In the genomic region with DNA sequence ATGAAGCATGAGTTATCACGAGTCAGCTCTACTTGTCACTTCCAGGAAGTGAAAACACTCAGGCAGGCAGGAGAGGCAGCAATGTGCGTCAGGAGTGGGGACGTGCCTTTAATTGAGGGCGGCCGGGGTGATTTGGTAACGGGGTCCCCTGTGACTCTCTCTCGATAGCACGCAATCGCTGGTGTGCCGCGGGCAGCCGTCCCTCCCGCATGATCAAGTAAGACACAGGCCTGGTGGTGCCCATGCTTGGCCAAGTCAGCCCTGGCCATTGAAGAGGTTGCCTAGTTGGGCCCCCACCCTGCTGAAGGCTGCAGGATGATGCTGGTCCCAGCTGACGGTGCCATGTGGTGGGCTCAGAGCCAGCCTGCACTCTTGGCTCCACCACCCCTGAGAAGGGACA, we compare ENCODE assay signal across 26 cellular contexts. TPM values are rescaled to one million over a fixed set of nuclear protein-coding genes. Genes with fewer than 3 reads are reported as not detected.
"Had no signal": no experiment of that assay in that cellular context is flagged by ENCODE, and none has a peak within 500 bp of the region (broad histone marks: within the 10 kb centered on the region; RNA-seq: fewer than 3 reads in every experiment).

No MANE protein-coding gene starts in this region.

- H3K9ac ChIP-seq: KMS-11, SK-N-SH had no signal

- DNase-seq: activated CD4-positive, alpha-beta memory T cell treated with anti-CD3 and anti-CD28 coated beads for 36 hours; activated CD4-positive, alpha-beta T cell treated with anti-CD3 and anti-CD28 coated beads, Interleukin-2, amount 10 ng/mL, durations not matched to agents 7 days and 5 days; activated CD4-positive, CD25-positive, alpha-beta regulatory T cell; activated CD8-positive, alpha-beta memory T cell treated with anti-CD3 and anti-CD28 coated beads for 24 hours; activated effector memory CD4-positive, alpha-beta T cell treated with anti-CD3 and anti-CD28 coated beads, Interleukin-2, amount 50 U/mL, for 16 hours; activated naive CD4-positive, alpha-beta T cell treated with anti-CD3 and anti-CD28 coated beads for 36 hours; activated T-cell treated with anti-CD3 and anti-CD28 coated beads, Interleukin-2, amount 50 U/mL, for 4 hours; amygdala; cerebellar nuclear complex; MG63; NCI-H1105; NCI-H1436; NCI-H1694 treated with DMSO at 0.1 percent for 48 hours; NCI-H2029 treated with DMSO at 0.1 percent for 48 hours; NCI-H345; NCI-H510A; NCI-H69; SK-N-SH; T-helper 17 cell; T-helper 9 cell had no signal

- H3K4me1 Mint-ChIP-seq: activated CD4-positive, alpha-beta T cell treated with anti-CD3 and anti-CD28 coated beads, Interleukin-2, amount 10 ng/mL, durations not matched to agents 7 days and 5 days had no signal

- H3K27ac Mint-ChIP-seq: activated CD4-positive, alpha-beta memory T cell treated with anti-CD3 and anti-CD28 coated beads for 36 hours; activated CD4-positive, alpha-beta T cell treated with anti-CD3 and anti-CD28 coated beads, Interleukin-2, amount 10 ng/mL, durations not matched to agents 7 days and 5 days; activated naive CD4-positive, alpha-beta T cell treated with anti-CD3 and anti-CD28 coated beads for 36 hours; activated naive CD8-positive, alpha-beta T cell; brain; T-helper 17 cell had no signal

- ATAC-seq: activated T-cell treated with anti-CD3 and anti-CD28 coated beads, Interleukin-2, amount 50 U/mL, for 4 hours; T-helper 17 cell had no signal

- H3K27ac ChIP-seq: cardiac muscle cell, KMS-11, VCaP had no signal

- H3K9me3 ChIP-seq: MG63, SK-N-SH had no signal

- H3K4me2 ChIP-seq: KMS-11, SK-N-SH had no signal

- H3K9me3 Mint-ChIP-seq: activated CD4-positive, alpha-beta memory T cell treated with anti-CD3 and anti-CD28 coated beads for 36 hours; activated CD4-positive, alpha-beta T cell treated with anti-CD3 and anti-CD28 coated beads, Interleukin-2, amount 10 ng/mL, durations not matched to agents 7 days and 5 days; activated naive CD4-positive, alpha-beta T cell treated with anti-CD3 and anti-CD28 coated beads for 36 hours; activated T-cell treated with anti-CD3 and anti-CD28 coated beads, Interleukin-2, amount 50 U/mL, for 4 hours; brain had no signal

- H3K4me3 ChIP-seq: cardiac muscle cell, MG63 had no signal

- H3K36me3 Mint-ChIP-seq: activated CD4-positive, alpha-beta memory T cell treated with anti-CD3 and anti-CD28 coated beads for 36 hours; activated naive CD8-positive, alpha-beta T cell; brain had no signal

- H3K4me3 Mint-ChIP-seq: activated CD4-positive, alpha-beta memory T cell treated with anti-CD3 and anti-CD28 coated beads for 36 hours; activated CD4-positive, alpha-beta T cell treated with anti-CD3 and anti-CD28 coated beads, Interleukin-2, amount 10 ng/mL, durations not matched to agents 7 days and 5 days; activated naive CD4-positive, alpha-beta T cell treated with anti-CD3 and anti-CD28 coated beads for 36 hours; activated naive CD8-positive, alpha-beta T cell; activated T-cell treated with anti-CD3 and anti-CD28 coated beads, Interleukin-2, amount 50 U/mL, for 4 hours; brain; T-helper 17 cell had no signal

- H3K36me3 ChIP-seq: cardiac muscle cell, MG63 had no signal

RNA-seq across cellular contexts. Expression of a gene that starts 29.7 kb away (rescaled TPM):
- total RNA-seq: activated CD4-positive, alpha-beta memory T cell treated with anti-CD3 and anti-CD28 coated beads for 36 hours; activated CD4-positive, alpha-beta T cell treated with anti-CD3 and anti-CD28 coated beads, Interleukin-2, amount 10 ng/mL, durations not matched to agents 7 days and 5 days; activated naive CD4-positive, alpha-beta T cell treated with anti-CD3 and anti-CD28 coated beads for 36 hours; activated T-cell treated with anti-CD3 and anti-CD28 coated beads, Interleukin-2, amount 50 U/mL, for 4 hours; astrocyte; cardiac muscle cell; T-helper 17 cell had no signal
- polyA plus RNA-seq: cardiac muscle cell, SK-N-SH had no signal
